ENCODE assay signal across 8 cellular contexts in the genomic region with DNA sequence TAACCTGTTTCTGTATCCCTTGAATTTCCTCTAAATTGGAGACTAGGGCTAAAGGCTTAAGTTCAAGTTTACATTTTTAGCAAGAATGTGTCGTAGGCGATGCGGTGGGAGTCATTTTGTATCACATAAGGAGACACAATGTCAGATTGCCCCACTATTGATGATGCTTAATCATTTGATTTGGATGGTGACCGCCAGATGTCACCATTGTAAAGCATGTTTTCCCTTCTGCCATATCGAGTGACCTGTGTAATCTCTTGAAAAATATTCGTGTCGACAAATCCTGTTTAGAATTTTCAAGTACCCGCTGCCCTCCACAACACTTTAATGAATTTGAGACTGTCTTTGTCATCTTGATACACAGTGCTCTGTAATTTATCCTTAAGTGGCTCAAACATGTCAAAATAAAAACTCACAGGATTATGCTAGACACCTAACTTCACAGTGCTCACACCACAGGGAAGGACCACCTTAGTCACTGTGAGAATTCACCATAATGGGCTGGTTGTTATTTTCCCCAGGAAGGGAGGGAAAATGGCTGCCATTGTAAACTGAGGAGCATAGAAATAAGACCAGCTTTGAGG. TPM values are rescaled to one million over a fixed set of nuclear protein-coding genes. Genes with fewer than 3 reads are reported as not detected.
DNase-seq lines count a peak whose midpoint lies in the region; ATAC-seq and TF ChIP-seq lines count a peak whose summit lies in the region.

No MANE protein-coding gene starts in this region.

- no peak overlapping the region for H3K4ac ChIP-seq in mesendoderm (ENCODE audit: low read depth, low read length)

- no peaks in the 10 kb centered on the region for H3K79me2 ChIP-seq in mesendoderm (ENCODE audit: control insufficient read depth, insufficient read depth, low read length)

- no peaks in the 10 kb centered on the region for H3K36me3 ChIP-seq in mesendoderm (ENCODE audit: control insufficient read depth, insufficient read depth, low read length)

- no peak overlapping the region for H3K27ac ChIP-seq in mesendoderm (ENCODE audit: low read depth, low read length)

- no peak overlapping the region for H3K56ac ChIP-seq in mesendoderm (ENCODE audit: low read length)

- no peak overlapping the region for H2BK15ac ChIP-seq in mesendoderm (replicated peaks; ENCODE audit: low read depth)

- no peak overlapping the region for H3K9ac ChIP-seq in mesendoderm (ENCODE audit: low read length)

- no peak overlapping the region for H3K4me3 ChIP-seq in GM12875 (ENCODE audit: low read depth, low read length)
- no peak overlapping the region for H3K4me3 ChIP-seq in mesendoderm (ENCODE audit: low read length)

- H3K27me3 ChIP-seq in mesendoderm (ENCODE audit: insufficient read depth, low read length, poor library complexity), result no peaks in the 10 kb centered on the region

- H2BK5ac ChIP-seq in mesendoderm (ENCODE audit: low read length), result no peak overlapping the region

- TF ChIP-seq CTCF in GM12875 (IDR thresholded peaks at IDR 0.05; ENCODE audit: borderline replicate concordance, insufficient read depth, low read depth, low read length), result peak; percentile 33; the same call in 1 of the 2 replicates

- DNase-seq in AG08396 (ENCODE audit: low spot score), result peak; percentile 28
- peak; percentile 3 for DNase-seq in NCI-H2227 treated with DMSO at 0.1 percent for 48 hours (lab: John Stamatoyannopoulos, UW)
- peak; percentile 48 for DNase-seq in astrocyte of the hippocampus (ENCODE audit: low read depth, low spot score)
- peak; percentile 61 for DNase-seq in mesendoderm

- no CpG with 5 or more reads among the region's 8 CpGs for WGBS in mesendoderm (ENCODE audit: extremely low coverage, insufficient coverage, low lambda C conversion rate)

- H2BK120ac ChIP-seq in mesendoderm (ENCODE audit: low read depth, low read length), result no peak overlapping the region

- H3K18ac ChIP-seq in mesendoderm (ENCODE audit: low read length), result no peak overlapping the region

- ATAC-seq in HG02970 (IDR thresholded peaks at IDR 0.05; ENCODE audit: low FRiP score, unreplicated experiment) (no peak), GM18867 (IDR thresholded peaks at IDR 0.05; ENCODE audit: unreplicated experiment) (no peak)
- ATAC-seq in activated CD4-positive, CD25-positive, alpha-beta regulatory T cell treated with anti-CD3 and anti-CD28 coated beads, Interleukin-2, amount 50 U/mL, for 24 hours, result no peak

- no peaks in the 10 kb centered on the region for H3K79me1 ChIP-seq in mesendoderm (ENCODE audit: low read length)

- H4K8ac ChIP-seq in mesendoderm (ENCODE audit: low read depth, low read length), result no peak overlapping the region

- H3K4me1 ChIP-seq in mesendoderm (ENCODE audit: control insufficient read depth, low read depth, low read length), result no peaks in the 10 kb centered on the region

- no peak overlapping the region for H2AK5ac ChIP-seq in mesendoderm (ENCODE audit: low read length)

- H3K4me2 ChIP-seq in mesendoderm (ENCODE audit: low read length), result no peak overlapping the region

- no peak overlapping the region for H4K5ac ChIP-seq in mesendoderm (ENCODE audit: low read length)

- no peak overlapping the region for H3K23ac ChIP-seq in mesendoderm (ENCODE audit: low read length)

RNA-seq across cellular contexts. Expression of a gene that starts 34.5 kb away (rescaled TPM):
- polyA plus RNA-seq in mesendoderm (2013, experiment 1 of 2), result 0.01 TPM
- polyA plus RNA-seq in mesendoderm (2013, experiment 2 of 2), result not detected

Comparison
In these comparisons a context has a peak if more than half of its experiments do, and no peak if none do; other contexts are left out.
1. DNase-seq: peak in every context shown above with its lines; median percentile 61 in mesendoderm; 48 in astrocyte of the hippocampus; 28 in AG08396; 3 in NCI-H2227 treated with DMSO at 0.1 percent for 48 hours.